8 cellular contexts compared by ENCODE assay signal in the genomic region with DNA sequence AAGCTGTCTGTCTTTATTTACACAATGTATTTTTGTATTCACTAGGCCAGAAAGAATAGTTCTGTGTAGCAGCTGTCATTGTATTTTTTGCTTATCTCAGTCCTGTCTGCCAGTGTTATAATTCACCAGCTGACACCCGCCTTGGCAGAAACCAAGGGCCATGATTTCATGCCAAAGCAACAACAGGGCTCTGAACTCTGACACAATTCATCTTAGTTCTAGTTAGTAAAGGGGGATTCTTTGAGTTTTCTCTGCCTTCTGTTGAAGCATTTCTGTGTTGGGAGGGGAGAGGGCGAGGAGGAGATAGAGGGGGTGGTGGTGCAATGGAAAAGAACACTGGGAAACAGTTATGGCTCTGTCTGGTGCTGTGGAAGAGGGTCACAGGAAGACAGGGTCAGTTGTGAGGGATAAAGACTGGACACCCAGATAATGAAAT.
DNase-seq lines count a peak whose midpoint lies in the region; ATAC-seq, FAIRE-seq and TF ChIP-seq lines count a peak whose summit lies in the region.
"Had no signal": no experiment of that assay in that cellular context is flagged by ENCODE, and none has a peak within 500 bp of the region (broad histone marks: within the 10 kb centered on the region; RNA-seq: fewer than 3 reads in every experiment).

No MANE protein-coding gene starts in this region.

- DNase-seq in NCI-H146 (lab: John Stamatoyannopoulos, UW) = peak; percentile 88
- DNase-seq in superior temporal gyrus (ENCODE audit: extremely low spot score) = peak; percentile 96
- no peak for DNase-seq in foreskin fibroblast
- DNase-seq in activated CD4-positive, alpha-beta T cell treated with anti-CD3 and anti-CD28 coated beads for 48 hours = no peak
- no peak for DNase-seq in KBM-7
- DNase-seq: activated naive CD4-positive, alpha-beta T cell treated with anti-CD3 and anti-CD28 coated beads for 36 hours had no signal

- H3K4me3 ChIP-seq in foreskin fibroblast (ENCODE audit: low read depth in 1 of 2, low read length in 2 of 2) = no peak overlapping the region

- TF ChIP-seq CTCF in foreskin fibroblast (IDR thresholded peaks at IDR 0.05; ENCODE audit: low read depth, low read length) = no peak

- peak; percentile 98 for FAIRE-seq in islet of Langerhans (lab: Jason Lieb, UNC)

- in situ Hi-C loops in KBM-7 (cut with MboI; ENCODE audit: low pct_unique_long_range_greater_than_20kb, low sequenced_read_pairs) = no loop called here

- peak; percentile 53 for ATAC-seq in SK-N-SH treated with all-trans-retinoic acid at 6 μM for 48 hours

TF ChIP-seq in SK-N-SH treated with all-trans-retinoic acid at 6 μM for 48 hours, 23 proteins besides CTCF, POLR2A, EP300 and RAD21:
- TF ChIP-seq ISL1 (CRISPR knock-in tag; IDR thresholded peaks at IDR 0.05) (peak; percentile 65), CSDC2 (CRISPR knock-in tag; IDR thresholded peaks at IDR 0.05) (peak; percentile 25; the same call in 1 of the 2 replicates), POU6F1 (CRISPR knock-in tag; IDR thresholded peaks at IDR 0.05; ENCODE audit: borderline replicate concordance, low read depth) (no peak), GLIS3 (CRISPR knock-in tag; IDR thresholded peaks at IDR 0.05) (no peak)
- TF ChIP-seq, protein P1, sequence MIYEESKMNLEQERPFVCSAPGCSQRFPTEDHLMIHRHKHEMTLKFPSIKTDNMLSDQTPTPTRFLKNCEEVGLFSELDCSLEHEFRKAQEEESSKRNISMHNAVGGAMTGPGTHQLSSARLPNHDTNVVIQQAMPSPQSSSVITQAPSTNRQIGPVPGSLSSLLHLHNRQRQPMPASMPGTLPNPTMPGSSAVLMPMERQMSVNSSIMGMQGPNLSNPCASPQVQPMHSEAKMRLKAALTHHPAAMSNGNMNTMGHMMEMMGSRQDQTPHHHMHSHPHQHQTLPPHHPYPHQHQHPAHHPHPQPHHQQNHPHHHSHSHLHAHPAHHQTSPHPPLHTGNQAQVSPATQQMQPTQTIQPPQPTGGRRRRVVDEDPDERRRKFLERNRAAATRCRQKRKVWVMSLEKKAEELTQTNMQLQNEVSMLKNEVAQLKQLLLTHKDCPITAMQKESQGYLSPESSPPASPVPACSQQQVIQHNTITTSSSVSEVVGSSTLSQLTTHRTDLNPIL (CRISPR knock-in tag; IDR thresholded peaks at IDR 0.05; ENCODE audit: low read depth) = no peak

Comparison
In these comparisons a context has a peak if more than half of its experiments do, and no peak if none do; other contexts are left out.
1. DNase-seq: peak in NCI-H146 (single experiment) and superior temporal gyrus (single experiment); none in foreskin fibroblast (0 of 2), activated CD4-positive, alpha-beta T cell treated with anti-CD3 and anti-CD28 coated beads for 48 hours (single experiment) and KBM-7 (single experiment).